In the genomic region with DNA sequence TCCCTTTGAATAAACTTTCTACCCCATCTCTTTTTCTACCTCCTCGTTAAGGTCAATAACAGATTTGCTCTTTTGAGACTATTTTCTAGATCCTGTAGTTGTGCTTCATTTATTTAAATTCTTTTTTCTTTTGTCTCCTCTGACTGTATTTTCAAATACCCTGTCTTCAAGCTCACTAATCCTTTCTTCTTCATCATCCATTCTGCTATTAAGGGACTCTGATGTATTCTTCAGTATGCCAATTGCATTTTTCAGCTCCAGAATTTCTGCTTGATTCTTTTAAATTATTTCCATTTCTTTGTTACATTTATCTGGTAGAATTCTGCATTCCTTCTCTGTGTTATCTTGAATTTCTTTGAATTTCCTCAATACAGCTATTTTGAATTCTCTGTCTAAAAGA, we compare ENCODE assay signal across 25 cellular contexts.
"Had no signal": no experiment of that assay in that cellular context is flagged by ENCODE, and none has a peak within 500 bp of the region (broad histone marks: within the 10 kb centered on the region; RNA-seq: fewer than 3 reads in every experiment).

No MANE protein-coding gene starts in this region.

- DNase-seq: natural killer cell; occipital lobe; ovary; posterior cingulate gyrus; psoas muscle; right cardiac atrium; sigmoid colon; small intestine; stimulated activated CD4-positive, alpha-beta T cell treated with anti-CD3 and anti-CD28 coated beads, Interleukin-15, amount 100 ng/mL, for 24 hours; stimulated activated CD4-positive, alpha-beta T cell treated with anti-CD3 and anti-CD28 coated beads, Interleukin-2, amount 100 ng/mL, for 24 hours; stimulated activated CD4-positive, alpha-beta T cell treated with anti-CD3 and anti-CD28 coated beads, Interleukin-2, amount 100 ng/mL, for 48 hours; stimulated activated CD4-positive, alpha-beta T cell treated with anti-CD3 and anti-CD28 coated beads, Interleukin-4, amount 100 ng/mL, for 24 hours; stimulated activated naive B cell treated with anti-CD40 and anti-IgM and Interleukin-4, amounts not matched to agents 10 μg/mL and 1 μg/mL and 100 μg/mL, for 72 hours; stimulated activated naive CD4-positive, alpha-beta T cell treated with Interleukin-2 at 50 U/mL for 16 hours; stomach; thyroid gland; trophoblast cell; upper lobe of left lung had no signal

- H3K36me3 ChIP-seq: neural progenitor cell, ovary, right lobe of liver, thyroid gland had no signal

- ATAC-seq: natural killer cell; psoas muscle; right cardiac atrium; stimulated activated effector memory CD8-positive, alpha-beta T cell treated with anti-CD3 and anti-CD28 coated beads, Interleukin-12 subunit alpha, Interleukin-12 subunit beta, amount 100 ng/mL, for 72 hours; stimulated activated naive B cell treated with anti-CD40 and anti-IgM and Interleukin-4, amounts not matched to agents 10 μg/mL and 1 μg/mL and 100 μg/mL, for 72 hours had no signal

- H3K4me2 ChIP-seq: neural progenitor cell had no signal

- H2AFZ ChIP-seq: neural progenitor cell, parathyroid adenoma had no signal

- H3K4me1 ChIP-seq: neural progenitor cell, psoas muscle, right lobe of liver, tibial nerve, vagina had no signal

- H3K79me2 ChIP-seq: parathyroid adenoma had no signal

- H3K27me3 ChIP-seq: neural progenitor cell, ovary, right lobe of liver, sigmoid colon, stomach, thyroid gland, upper lobe of left lung, vagina had no signal

- H3K9ac ChIP-seq: neural progenitor cell, parathyroid adenoma had no signal

- H3K9me3 ChIP-seq: ovary, psoas muscle, right lobe of liver, sigmoid colon, stomach, thoracic aorta, thyroid gland, upper lobe of left lung, vagina had no signal

- H3K4me3 ChIP-seq: neural progenitor cell, ovary, psoas muscle, right lobe of liver, sigmoid colon, stomach, thoracic aorta, thyroid gland, tibial nerve, upper lobe of left lung, vagina had no signal

- H3K27ac ChIP-seq: neural progenitor cell, ovary, parathyroid adenoma, psoas muscle, right lobe of liver, sigmoid colon, stomach, thoracic aorta, tibial nerve, upper lobe of left lung, vagina had no signal
